In genomic region chr3:144049374-144049773, GRCh38 we compare ENCODE assay signal across 10 cellular contexts.
"Had no signal": no experiment of that assay in that cellular context is flagged by ENCODE, and none has a peak within 500 bp of the region (broad histone marks: within the 10 kb centered on the region; RNA-seq: fewer than 3 reads in every experiment).

No MANE protein-coding gene starts in this region.

- DNase-seq: GM23248, GOT3, H7, HFFc6, Karpas-422, KBM-7 had no signal

- H3K36me3 ChIP-seq: HAP-1 had no signal

- H3K9ac ChIP-seq: GM23248, KMS-11 had no signal

- H3K27ac ChIP-seq: GM23248, HL-60, KMS-11 had no signal

- H3K4me2 ChIP-seq: KMS-11 had no signal

- H2AFZ ChIP-seq: GM23248 had no signal

- H3K4me3 ChIP-seq: GM23248, HAP-1 had no signal

- ATAC-seq: HCT116 had no signal

- H3K9me3 ChIP-seq: HAP-1 had no signal
